ENCODE assay signal across 1 cellular context in the genomic region with DNA sequence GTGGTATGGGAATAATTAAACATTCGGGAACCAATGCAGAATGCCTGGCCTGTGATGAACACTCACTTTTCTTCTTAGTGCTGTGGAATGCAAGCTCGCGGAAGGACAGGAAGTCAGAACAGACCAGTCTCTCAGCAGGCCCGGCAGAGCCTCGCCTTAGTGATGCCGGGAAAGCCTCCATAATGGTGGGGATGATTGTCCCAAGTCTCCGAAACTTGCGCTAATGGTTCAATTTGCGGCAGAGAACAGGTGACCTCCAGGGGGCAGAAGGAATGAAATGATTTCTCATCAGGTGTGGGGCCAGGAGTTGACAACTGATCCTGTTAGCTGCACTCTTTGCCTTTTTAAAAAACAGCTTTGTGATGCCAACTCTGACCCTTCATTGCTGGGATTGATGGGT.
TF ChIP-seq lines count a peak whose summit lies in the region.

No MANE protein-coding gene starts in this region.

TF ChIP-seq in K562, 482 proteins besides CTCF, POLR2A, EP300 and RAD21 (continued from another document):
- TF ChIP-seq ATF6 (CRISPR knock-in tag; IDR thresholded peaks at IDR 0.05), result no peak
- TF ChIP-seq POLR2H (tag; IDR thresholded peaks at IDR 0.05; ENCODE audit: low read depth), result no peak
- no peak for TF ChIP-seq PHB2 (IDR thresholded peaks at IDR 0.05; ENCODE audit: low read depth)
- no peak for TF ChIP-seq ZNF551 (CRISPR knock-in tag; IDR thresholded peaks at IDR 0.05)
- TF ChIP-seq, protein P1, sequence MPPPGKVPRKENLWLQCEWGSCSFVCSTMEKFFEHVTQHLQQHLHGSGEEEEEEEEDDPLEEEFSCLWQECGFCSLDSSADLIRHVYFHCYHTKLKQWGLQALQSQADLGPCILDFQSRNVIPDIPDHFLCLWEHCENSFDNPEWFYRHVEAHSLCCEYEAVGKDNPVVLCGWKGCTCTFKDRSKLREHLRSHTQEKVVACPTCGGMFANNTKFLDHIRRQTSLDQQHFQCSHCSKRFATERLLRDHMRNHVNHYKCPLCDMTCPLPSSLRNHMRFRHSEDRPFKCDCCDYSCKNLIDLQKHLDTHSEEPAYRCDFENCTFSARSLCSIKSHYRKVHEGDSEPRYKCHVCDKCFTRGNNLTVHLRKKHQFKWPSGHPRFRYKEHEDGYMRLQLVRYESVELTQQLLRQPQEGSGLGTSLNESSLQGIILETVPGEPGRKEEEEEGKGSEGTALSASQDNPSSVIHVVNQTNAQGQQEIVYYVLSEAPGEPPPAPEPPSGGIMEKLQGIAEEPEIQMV (tag; conservative IDR thresholded peaks at IDR 0.05; ENCODE audit: low read depth), result no peak
- no peak for TF ChIP-seq BMI1 (IDR thresholded peaks at IDR 0.05; ENCODE audit: low read length)
- TF ChIP-seq SAFB2 (IDR thresholded peaks at IDR 0.05; ENCODE audit: borderline replicate concordance, low read depth, low read length, severe bottlenecking), result no peak
- no peak for TF ChIP-seq MNT (conservative IDR thresholded peaks at IDR 0.05)
- no peak for TF ChIP-seq NONO (IDR thresholded peaks at IDR 0.05; ENCODE audit: low read depth in 2 of 2, low read length in 1 of 2)
- TF ChIP-seq XRCC4 (IDR thresholded peaks at IDR 0.05; ENCODE audit: extremely low read depth, insufficient read depth, insufficient read length), result no peak
- no peak for TF ChIP-seq GATAD2A (IDR thresholded peaks at IDR 0.05)
